In the genomic region with DNA sequence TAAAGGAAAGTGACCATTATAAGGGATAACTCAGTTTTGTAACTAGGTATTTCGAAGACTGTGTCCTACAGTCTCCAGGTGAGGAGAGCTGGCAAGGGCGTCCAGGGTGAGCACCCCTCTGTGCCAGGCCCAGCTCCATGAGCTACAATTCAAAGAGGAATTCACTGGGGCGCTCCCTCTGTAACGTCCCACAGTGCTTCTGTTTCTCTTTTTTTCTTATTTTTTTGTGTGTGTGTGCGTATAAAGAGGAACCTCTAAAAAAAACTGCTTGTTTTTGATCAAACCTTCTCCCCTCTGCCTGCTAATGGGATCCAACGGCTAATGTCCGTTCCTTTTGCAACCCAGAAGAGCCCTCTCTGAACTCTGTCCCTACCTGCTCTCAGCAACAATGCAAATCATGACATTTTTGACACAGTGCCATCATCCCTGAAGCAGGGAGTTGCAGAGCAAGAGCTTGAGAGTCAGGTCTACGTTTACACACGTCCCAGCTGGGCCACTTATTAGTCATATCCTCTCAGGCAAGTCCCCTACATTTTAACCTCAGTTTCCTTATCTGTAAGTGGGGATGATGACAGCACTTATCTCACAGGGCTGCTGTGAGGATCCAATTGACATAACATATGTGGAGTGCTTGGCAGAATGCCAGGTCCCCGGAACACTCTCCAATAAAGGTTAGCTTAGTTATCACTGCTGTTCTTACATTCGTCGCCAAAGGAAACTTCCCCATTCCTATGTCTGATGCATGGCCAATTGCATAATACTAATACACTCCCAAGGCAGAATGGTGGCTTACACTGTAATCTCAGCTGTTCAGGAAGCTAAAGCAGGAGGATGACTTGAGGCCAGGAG, we compare ENCODE assay signal across 8 cellular contexts. TPM values are rescaled to one million over a fixed set of nuclear protein-coding genes. Genes with fewer than 3 reads are reported as not detected.
DNase-seq lines count a peak whose midpoint lies in the region; ATAC-seq, FAIRE-seq and TF ChIP-seq lines count a peak whose summit lies in the region.

No MANE protein-coding gene starts in this region.

- no peak overlapping the region for H2BK5ac ChIP-seq in neuronal stem cell (ENCODE audit: low read length)

- no peak overlapping the region for H2AFZ ChIP-seq in neuronal stem cell (ENCODE audit: low read length)

- H3K27ac ChIP-seq in breast epithelium (peak overlapping the region; percentile 35 to 46), neuronal stem cell (replicated peaks; ENCODE audit: low read length) (no peak overlapping the region)

- in situ Hi-C loops in ACHN (cut with HindIII; ENCODE audit: low pct_ligation_motif_present, low pct_unique_long_range_greater_than_20kb, low sequenced_read_pairs): no loop called here

- no peak overlapping the region for H2AK5ac ChIP-seq in neuronal stem cell (ENCODE audit: low read depth, low read length)

- no peaks in the 10 kb centered on the region for H3K36me3 ChIP-seq in breast epithelium
- H3K36me3 ChIP-seq in neuronal stem cell (replicated peaks in 1 of 2; ENCODE audit: control insufficient read depth in 2 of 2, insufficient read depth in 2 of 2, low read length in 2 of 2): peaks cover 14 to 83% of the 10 kb centered on the region in 2 donors

- no peak overlapping the region for H4K91ac ChIP-seq in neuronal stem cell (ENCODE audit: low read depth, low read length, poor library complexity)

- H3K18ac ChIP-seq in neuronal stem cell (ENCODE audit: low read length): no peak overlapping the region

- H3K4me3 ChIP-seq in breast epithelium (no peak overlapping the region), neuronal stem cell (ENCODE audit: low read length in 2 of 2) (no peak overlapping the region)

- H3K23ac ChIP-seq in neuronal stem cell (ENCODE audit: low read depth, low read length, poor library complexity): no peak overlapping the region

- H3K4me2 ChIP-seq in neuronal stem cell (ENCODE audit: insufficient read depth, low read length, poor library complexity, severe bottlenecking): no peak overlapping the region

- no peaks in the 10 kb centered on the region for H3K27me3 ChIP-seq in breast epithelium
- H3K27me3 ChIP-seq in neuronal stem cell (ENCODE audit: control insufficient read depth in 3 of 3, insufficient read depth in 3 of 3, low read depth in 1 of 3, low read length in 3 of 3): no peaks in the 10 kb centered on the region

- H2BK12ac ChIP-seq in neuronal stem cell (ENCODE audit: low read length): no peak overlapping the region

- H2BK15ac ChIP-seq in neuronal stem cell (ENCODE audit: low read length): no peak overlapping the region

- H3K14ac ChIP-seq in neuronal stem cell (ENCODE audit: low read length): no peak overlapping the region

- DNase-seq in ACHN: peak; percentile 72
- DNase-seq in HS-5 (ENCODE audit: low read depth): peak; percentile 97
- peak; percentile 100 for DNase-seq in RCC 7860 (ENCODE audit: low spot score)
- peak; percentile 62 to 77 for DNase-seq in breast epithelium (ENCODE audit: low spot score in 2 of 2)
- DNase-seq in medulla oblongata (ENCODE audit: extremely low spot score): peak; percentile 60
- DNase-seq in NCI-H2107 (lab: John Stamatoyannopoulos, UW): no peak
- DNase-seq in neuronal stem cell (ENCODE audit: low spot score): no peak

- H4K8ac ChIP-seq in neuronal stem cell (ENCODE audit: low read depth, low read length): no peak overlapping the region

- no peak overlapping the region for H2BK120ac ChIP-seq in neuronal stem cell (ENCODE audit: low read depth, low read length)

- H3K4ac ChIP-seq in neuronal stem cell (ENCODE audit: low read length): no peak overlapping the region

- no peak overlapping the region for H3K9ac ChIP-seq in neuronal stem cell (ENCODE audit: low read depth, low read length, poor library complexity)

- FAIRE-seq in RCC 7860 (lab: Jason Lieb, UNC): peak; percentile 93

- WGBS in neuronal stem cell (ENCODE audit: extremely low coverage in 2 of 2, insufficient read length in 2 of 2, insufficient replicate concordance in 1 of 2), 2 donors: no CpG with 5 or more reads among the region's 12 CpGs

- H3K79me1 ChIP-seq in neuronal stem cell (ENCODE audit: low read depth, low read length): no peaks in the 10 kb centered on the region

- H3K9me3 ChIP-seq in breast epithelium (no peaks in the 10 kb centered on the region), neuronal stem cell (replicated peaks in 1 of 2; ENCODE audit: control insufficient read depth in 2 of 2, insufficient read depth in 1 of 2, low read depth in 1 of 2, low read length in 2 of 2) (no peaks in the 10 kb centered on the region)

- no peak for TF ChIP-seq POLR2A in breast epithelium (IDR thresholded peaks at IDR 0.05)

- ATAC-seq in GM18502 (IDR thresholded peaks at IDR 0.05; ENCODE audit: poor library complexity, unreplicated experiment): peak; percentile 80

- H3K4me1 ChIP-seq in breast epithelium (peaks cover 0 to 10% of the 10 kb centered on the region in 2 donors), neuronal stem cell (ENCODE audit: control insufficient read depth in 2 of 2, insufficient read depth in 1 of 2, low read depth in 1 of 2, low read length in 2 of 2) (no peaks in the 10 kb centered on the region)

- intact Hi-C loops in breast epithelium (cut with DNase I; ENCODE audit: low total_unique reads): no loop called here

- TF ChIP-seq CTCF in breast epithelium (IDR thresholded peaks at IDR 0.05): no peak

RNA-seq across cellular contexts. Expression of a gene that starts 16.9 kb away (rescaled TPM):
- 10 to 100 TPM; 37.0 to 60.3 (median 45.8) TPM for total RNA-seq in breast epithelium
- 23.2 TPM for polyA plus RNA-seq in neuronal stem cell (2013, experiment 1 of 2)
- 24.0 TPM for polyA plus RNA-seq in neuronal stem cell (2013, experiment 2 of 2)

RNA-seq across cellular contexts. Expression of a gene that starts 54.0 kb away (rescaled TPM):
- total RNA-seq in breast epithelium: 10 to 100 TPM; 61.2 to 74.1 (median 68.3) TPM
- 169 TPM for polyA plus RNA-seq in neuronal stem cell (2013, experiment 1 of 2)
- polyA plus RNA-seq in neuronal stem cell (2013, experiment 2 of 2): 171 TPM

RNA-seq across cellular contexts. Expression of a gene that starts 54.4 kb away (rescaled TPM):
- total RNA-seq in breast epithelium: 10 to 100 TPM; 22.5 to 26.2 (median 23.0) TPM
- 23.3 TPM for polyA plus RNA-seq in neuronal stem cell (2013, experiment 1 of 2)
- 23.0 TPM for polyA plus RNA-seq in neuronal stem cell (2013, experiment 2 of 2)

Comparison
In these comparisons a context has a peak if more than half of its experiments do, and no peak if none do; other contexts are left out.
1. DNase-seq: peak in ACHN (single experiment), HS-5 (single experiment), RCC 7860 (single experiment), breast epithelium (2 of 2) and medulla oblongata (single experiment); none in NCI-H2107 (single experiment) and neuronal stem cell (single experiment).